12 cellular contexts compared by ENCODE assay signal in genomic region chr9:104772707-104773106, GRCh38. TPM values are rescaled to one million over a fixed set of nuclear protein-coding genes. Genes with fewer than 3 reads are reported as not detected.
A peak's percentile ranks its signal among the peaks of the same experiment; 100 is the strongest.
DNase-seq lines count a peak whose midpoint lies in the region; ATAC-seq and TF ChIP-seq lines count a peak whose summit lies in the region.
"Had no signal": no experiment of that assay in that cellular context is flagged by ENCODE, and none has a peak within 500 bp of the region (broad histone marks: within the 10 kb centered on the region; RNA-seq: fewer than 3 reads in every experiment).

No MANE protein-coding gene starts in this region.

- H2AFZ ChIP-seq in OCI-LY7 (ENCODE audit: low read length) = peak overlapping the region; percentile 91
- H2AFZ ChIP-seq: GM23338 had no signal

- CTCF ChIA-PET in OCI-LY7 (lab: Charles Lee; ENCODE audit: unreplicated experiment) (no interaction called here), HEK293T (lab: Yijun Ruan, JAX) (no interaction called here)

- peaks cover 20% of the 10 kb centered on the region; the same call in 1 of the 2 replicates for H3K79me2 ChIP-seq in OCI-LY7 (ENCODE audit: insufficient read depth, low read depth, low read length)

- H4K20me1 ChIP-seq in OCI-LY7 (ENCODE audit: insufficient read depth, low read length) = no peaks in the 10 kb centered on the region

- H3K9me3 Mint-ChIP-seq in memory B cell = no peaks in the 10 kb centered on the region
- no peaks in the 10 kb centered on the region for H3K9me3 Mint-ChIP-seq in stimulated activated naive CD8-positive, alpha-beta T cell treated with anti-CD3 and anti-CD28 coated beads, Interleukin-15, amount 100 ng/mL, for 72 hours
- H3K9me3 Mint-ChIP-seq: dendritic cell treated with granulocyte-macrophage colony-stimulating factor and Interleukin-4, amounts not matched to agents 40 ng/mL and 50 ng/mL, for 4 days; GM23338 had no signal

- H3K4me2 ChIP-seq in OCI-LY7 (ENCODE audit: low read length) = peak overlapping the region; percentile 88
- H3K4me2 ChIP-seq: GM23338 had no signal

- H3K27ac ChIP-seq in OCI-LY7 (ENCODE audit: low read depth, low read length, poor library complexity, severe bottlenecking) = peak overlapping the region; percentile 76
- H3K27ac ChIP-seq: sigmoid colon, suprapubic skin had no signal

- H3K9me3 ChIP-seq in OCI-LY7 (ENCODE audit: low read length) (peaks cover 7% of the 10 kb centered on the region; the same call in 1 of the 2 replicates), MG63 (no peaks in the 10 kb centered on the region)
- H3K9me3 ChIP-seq: sigmoid colon, suprapubic skin had no signal

- TF ChIP-seq CTCF in OCI-LY7 (conservative IDR thresholded peaks at IDR 0.05; ENCODE audit: low read length) = no peak

- no TSS peak for BruUV-seq in OCI-LY7 (replicated peaks; lab: Mats Ljungman, UMichigan)

- peak; percentile 70 for DNase-seq in OCI-LY7 (ENCODE audit: low spot score)
- no peak for DNase-seq in memory B cell (ENCODE audit: low spot score in 2 of 2)
- DNase-seq in HEK293T (ENCODE audit: extremely low spot score) = no peak
- no peak for DNase-seq in MG63
- no peak for DNase-seq in stimulated activated naive CD8-positive, alpha-beta T cell treated with anti-CD3 and anti-CD28 coated beads, Interleukin-15, amount 100 ng/mL, for 72 hours
- DNase-seq: sigmoid colon had no signal

- peak; percentile 26 for ATAC-seq in GM18870 (IDR thresholded peaks at IDR 0.05; ENCODE audit: unreplicated experiment)
- peak; percentile 34 for ATAC-seq in HG02885 (IDR thresholded peaks at IDR 0.05; ENCODE audit: poor library complexity, unreplicated experiment)
- ATAC-seq in memory B cell (ENCODE audit: low read depth) = no peak
- ATAC-seq in GM18858 (IDR thresholded peaks at IDR 0.05; ENCODE audit: unreplicated experiment) = no peak
- ATAC-seq in stimulated activated naive CD8-positive, alpha-beta T cell treated with anti-CD3 and anti-CD28 coated beads, Interleukin-15, amount 100 ng/mL, for 72 hours = no peak
- ATAC-seq: GM23338 had no signal

- intact Hi-C loops in OCI-LY7 (cut with micrococcal nuclease; ENCODE audit: unreplicated experiment) = loop anchor here (10.0 kb wide), 1 partner anchor 472 kb away; the partner anchor contains the start of gene SLC44A1

- no peaks in the 10 kb centered on the region for H3K27me3 ChIP-seq in MG63
- H3K27me3 ChIP-seq: sigmoid colon, suprapubic skin had no signal

- peaks cover 8% of the 10 kb centered on the region for H3K36me3 Mint-ChIP-seq in memory B cell

- H3K4me3 ChIP-seq in OCI-LY7 (ENCODE audit: low read depth, low read length, poor library complexity, severe bottlenecking) (peak overlapping the region; percentile 64), MG63 (no peak overlapping the region)
- H3K4me3 ChIP-seq: GM23338, sigmoid colon, suprapubic skin had no signal

- H3K4me3 Mint-ChIP-seq in memory B cell = peak overlapping the region; percentile 51
- H3K4me3 Mint-ChIP-seq in stimulated activated naive CD8-positive, alpha-beta T cell treated with anti-CD3 and anti-CD28 coated beads, Interleukin-15, amount 100 ng/mL, for 72 hours = no peak overlapping the region
- H3K4me3 Mint-ChIP-seq: dendritic cell treated with granulocyte-macrophage colony-stimulating factor and Interleukin-4, amounts not matched to agents 40 ng/mL and 50 ng/mL, for 4 days; GM23338 had no signal

- peaks cover 13% of the 10 kb centered on the region for H3K4me1 Mint-ChIP-seq in memory B cell
- H3K4me1 Mint-ChIP-seq in stimulated activated naive CD8-positive, alpha-beta T cell treated with anti-CD3 and anti-CD28 coated beads, Interleukin-15, amount 100 ng/mL, for 72 hours = no peaks in the 10 kb centered on the region
- H3K4me1 Mint-ChIP-seq: GM23338 had no signal

- no peaks in the 10 kb centered on the region for H3K36me3 ChIP-seq in OCI-LY7 (ENCODE audit: insufficient read depth, low read length)
- H3K36me3 ChIP-seq in MG63 = no peaks in the 10 kb centered on the region
- H3K36me3 ChIP-seq: sigmoid colon, suprapubic skin had no signal

- no peaks in the 10 kb centered on the region for H3K27me3 Mint-ChIP-seq in memory B cell
- H3K27me3 Mint-ChIP-seq in stimulated activated naive CD8-positive, alpha-beta T cell treated with anti-CD3 and anti-CD28 coated beads, Interleukin-15, amount 100 ng/mL, for 72 hours = no peaks in the 10 kb centered on the region
- H3K27me3 Mint-ChIP-seq: dendritic cell treated with granulocyte-macrophage colony-stimulating factor and Interleukin-4, amounts not matched to agents 40 ng/mL and 50 ng/mL, for 4 days had no signal

- peaks cover 79% of the 10 kb centered on the region for H3K4me1 ChIP-seq in OCI-LY7 (ENCODE audit: insufficient read depth, low read length, poor library complexity, severe bottlenecking)

- H3K27ac Mint-ChIP-seq in memory B cell = peak overlapping the region; percentile 75
- H3K27ac Mint-ChIP-seq in stimulated activated naive CD8-positive, alpha-beta T cell treated with anti-CD3 and anti-CD28 coated beads, Interleukin-15, amount 100 ng/mL, for 72 hours = no peak overlapping the region
- H3K27ac Mint-ChIP-seq: dendritic cell treated with granulocyte-macrophage colony-stimulating factor and Interleukin-4, amounts not matched to agents 40 ng/mL and 50 ng/mL, for 4 days; GM23338 had no signal

- POLR2A ChIA-PET in OCI-LY7 (lab: Charles Lee) = interaction anchor here (0.6 to 0.7 kb wide), 4 partner anchors 24 to 662 kb away, joined by 3 read pairs; no protein-coding TSS in a partner anchor
- POLR2A ChIA-PET in HEK293T (lab: Yijun Ruan, JAX) = no interaction called here

- H3K9me2 ChIP-seq in OCI-LY7 (ENCODE audit: insufficient read depth, low read length) = no peaks in the 10 kb centered on the region

TF ChIP-seq in HEK293T, 16 proteins besides CTCF, POLR2A, EP300 and RAD21:
- no peak for TF ChIP-seq ARNT (IDR thresholded peaks at IDR 0.05)
- no peak for TF ChIP-seq ZNF384 (IDR thresholded peaks at IDR 0.05)
- no peak for TF ChIP-seq TARDBP (IDR thresholded peaks at IDR 0.05)
- no peak for TF ChIP-seq FOXA1 (IDR thresholded peaks at IDR 0.05)
TF ChIP-seq in HEK293T: peak in this region for 0.

RNA-seq across cellular contexts. Expression of gene NIPSNAP3B, which starts 8.8 kb away (rescaled TPM):
- 0.28 and 0.31 TPM in 2 replicates for total RNA-seq in OCI-LY7 (2014; rRNA removed; shearing (Covaris generic))
- 0.52 and 1.1 TPM in 2 replicates for total RNA-seq in OCI-LY7 (2022)
- total RNA-seq in MG63 (2014; rRNA removed; shearing (Covaris generic); ENCODE audit: low replicate concordance) = 4.7 TPM in 1 of 2 replicates, not detected in the other

RNA-seq across cellular contexts. Expression of gene NIPSNAP3A, which starts 25.2 kb away (rescaled TPM):
- 20.2 and 25.2 TPM in 2 replicates for total RNA-seq in OCI-LY7 (2014; rRNA removed; shearing (Covaris generic))
- 24.3 and 25.2 TPM in 2 replicates for total RNA-seq in OCI-LY7 (2022)
- total RNA-seq in MG63 (2014; rRNA removed; shearing (Covaris generic); ENCODE audit: low replicate concordance) = 37.1 and 39.2 TPM in 2 replicates

Comparison
In these comparisons a context has a peak if more than half of its experiments do, and no peak if none do; other contexts are left out.
1. ATAC-seq: peak in GM18870 (single experiment) and HG02885 (single experiment); none in memory B cell (single experiment), GM18858 (single experiment) and stimulated activated naive CD8-positive, alpha-beta T cell treated with anti-CD3 and anti-CD28 coated beads, Interleukin-15, amount 100 ng/mL, for 72 hours (single experiment).